9 cellular contexts compared by ENCODE assay signal in the genomic region with DNA sequence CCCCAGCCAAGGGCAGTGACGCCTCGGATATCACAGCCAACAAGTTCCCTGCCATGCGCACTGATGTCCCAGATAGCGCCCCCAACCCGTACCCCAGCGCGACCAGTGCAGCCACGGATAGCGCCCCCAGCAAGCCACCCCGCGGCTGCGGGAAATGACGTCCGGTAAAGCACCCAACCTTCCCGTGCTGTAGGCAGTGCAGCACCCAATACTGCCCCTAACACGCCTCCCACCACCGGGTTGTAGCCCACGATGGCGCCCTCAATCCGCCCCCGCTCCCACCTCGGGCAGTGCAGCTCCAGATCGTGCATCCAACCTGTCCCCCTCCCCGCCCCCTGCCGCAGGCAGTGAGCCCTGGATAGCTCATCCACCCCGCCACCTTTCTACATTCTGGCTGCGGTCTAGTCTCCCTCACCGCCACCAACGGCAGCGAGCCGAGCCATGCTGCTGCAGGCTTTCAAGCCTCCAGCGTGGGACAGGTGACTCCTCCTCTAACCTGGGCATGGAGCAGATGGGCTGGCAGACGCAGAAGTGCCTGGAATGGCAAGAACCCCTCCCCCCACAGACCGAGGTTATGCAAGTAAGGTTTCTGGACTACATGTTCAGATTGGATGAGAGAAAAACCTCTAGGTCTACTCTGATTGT. TPM values are rescaled to one million over a fixed set of nuclear protein-coding genes. Genes with fewer than 3 reads are reported as not detected.
DNase-seq lines count a peak whose midpoint lies in the region; ATAC-seq, FAIRE-seq and TF ChIP-seq lines count a peak whose summit lies in the region.
"Had no signal": no experiment of that assay in that cellular context is flagged by ENCODE, and none has a peak within 500 bp of the region (broad histone marks: within the 10 kb centered on the region; RNA-seq: fewer than 3 reads in every experiment).

No MANE protein-coding gene starts in this region.

- H3K4me1 Mint-ChIP-seq in brain = peaks cover 56% of the 10 kb centered on the region
- peaks cover 5 to 22% (median 8%) of the 10 kb centered on the region in 3 donors for H3K4me1 Mint-ChIP-seq in naive B cell

- H3K36me3 Mint-ChIP-seq in brain = no peaks in the 10 kb centered on the region
- H3K36me3 Mint-ChIP-seq in naive B cell = no peaks in the 10 kb centered on the region

- no peaks in the 10 kb centered on the region for H3K9me3 Mint-ChIP-seq in brain
- H3K9me3 Mint-ChIP-seq in naive B cell = peaks cover 0 to 1% (median 0%) of the 10 kb centered on the region in 7 donors

- peak overlapping the region; percentile 86 to 92 (median 91) for H3K4me3 Mint-ChIP-seq in brain
- H3K4me3 Mint-ChIP-seq in naive B cell = peak overlapping the region in 7 of 8 donors; percentile 45 to 82 (median 58)

- ATAC-seq in naive B cell (ENCODE audit: low read depth in 2 of 2) (no peak), GM18511 (IDR thresholded peaks at IDR 0.05; ENCODE audit: unreplicated experiment) (no peak), HG02763 (IDR thresholded peaks at IDR 0.05; ENCODE audit: unreplicated experiment) (no peak)

- peaks cover 11% of the 10 kb centered on the region for H3K27me3 Mint-ChIP-seq in brain
- H3K27me3 Mint-ChIP-seq in naive B cell = peaks cover 24 to 67% (median 51%) of the 10 kb centered on the region in 3 donors

- peak; percentile 19 for TF ChIP-seq CTCF in D721Med (IDR thresholded peaks at IDR 0.05; ENCODE audit: insufficient read depth, missing control alignments)
- no peak for TF ChIP-seq CTCF in brain (conservative IDR thresholded peaks at IDR 0.05)

- FAIRE-seq in D721Med (lab: Jason Lieb, UNC) (no peak), frontal cortex (lab: Jason Lieb, UNC) (no peak)

- peak overlapping the region; percentile 87 to 96 (median 93) for H3K27ac Mint-ChIP-seq in brain
- H3K27ac Mint-ChIP-seq in naive B cell = peak overlapping the region in 2 of 6 donors; percentile 22 to 32

- no peak for DNase-seq in D721Med (ENCODE audit: insufficient read length, low spot score)
- peak; percentile 49 for DNase-seq in NCI-H1694 (lab: John Stamatoyannopoulos, UW)
- DNase-seq in naive B cell = no peak
- no peak for DNase-seq in frontal cortex (ENCODE audit: low spot score in 2 of 2)
- no peak for DNase-seq in superior temporal gyrus (ENCODE audit: extremely low spot score)
- DNase-seq: NK-92 treated with Interleukin-12 subunit alpha and Interleukin-12 subunit beta, amount 100 ng/mL, for 24 hours had no signal

RNA-seq across cellular contexts. Expression of a gene that starts 0.5 kb away (rescaled TPM):
- polyA plus RNA-seq in brain (ENCODE audit: insufficient read depth, low read depth, low replicate concordance) = 5.3 TPM
- polyA plus RNA-seq in naive B cell (ENCODE audit: low read depth in 6 of 6) = not detected
- total RNA-seq in frontal cortex = 1.2 TPM

RNA-seq across cellular contexts. Expression of a gene that starts 45.2 kb away (rescaled TPM):
- polyA plus RNA-seq in brain (ENCODE audit: insufficient read depth, low read depth, low replicate concordance) (3.9 TPM), naive B cell (ENCODE audit: low read depth in 6 of 6) (not detected)
- 0.41 TPM for total RNA-seq in frontal cortex

RNA-seq across cellular contexts. Expression of a gene that starts 50.8 kb away (rescaled TPM):
- polyA plus RNA-seq in brain (ENCODE audit: insufficient read depth, low read depth, low replicate concordance) (not detected), naive B cell (ENCODE audit: low read depth in 6 of 6) (not detected)
- total RNA-seq in frontal cortex = not detected
